1 cellular context compared by ENCODE assay signal in the genomic region with DNA sequence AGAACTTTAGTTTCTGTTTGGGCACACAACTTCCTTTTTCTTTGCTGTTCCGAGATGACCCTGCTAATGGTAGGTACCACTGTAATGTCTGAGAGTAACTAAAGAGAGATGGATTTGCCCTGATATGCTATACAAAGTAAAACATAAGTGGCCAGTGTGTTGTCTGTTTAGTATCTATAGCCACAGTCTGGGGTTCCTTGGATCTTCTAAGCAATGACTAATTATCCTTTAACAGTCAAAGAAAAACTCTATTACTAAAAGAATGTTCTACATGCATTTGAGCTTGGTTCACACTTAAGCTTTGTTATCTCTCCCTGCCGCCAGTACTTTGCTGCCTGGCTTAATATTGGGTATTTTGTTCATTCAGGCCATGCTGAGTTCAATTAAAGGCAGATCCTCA.
TF ChIP-seq lines count a peak whose summit lies in the region.

No MANE protein-coding gene starts in this region.

TF ChIP-seq in SK-N-SH treated with all-trans-retinoic acid at 6 μM for 48 hours, 23 proteins besides CTCF, POLR2A, EP300 and RAD21 (continued from another document):
- TF ChIP-seq, protein P1, sequence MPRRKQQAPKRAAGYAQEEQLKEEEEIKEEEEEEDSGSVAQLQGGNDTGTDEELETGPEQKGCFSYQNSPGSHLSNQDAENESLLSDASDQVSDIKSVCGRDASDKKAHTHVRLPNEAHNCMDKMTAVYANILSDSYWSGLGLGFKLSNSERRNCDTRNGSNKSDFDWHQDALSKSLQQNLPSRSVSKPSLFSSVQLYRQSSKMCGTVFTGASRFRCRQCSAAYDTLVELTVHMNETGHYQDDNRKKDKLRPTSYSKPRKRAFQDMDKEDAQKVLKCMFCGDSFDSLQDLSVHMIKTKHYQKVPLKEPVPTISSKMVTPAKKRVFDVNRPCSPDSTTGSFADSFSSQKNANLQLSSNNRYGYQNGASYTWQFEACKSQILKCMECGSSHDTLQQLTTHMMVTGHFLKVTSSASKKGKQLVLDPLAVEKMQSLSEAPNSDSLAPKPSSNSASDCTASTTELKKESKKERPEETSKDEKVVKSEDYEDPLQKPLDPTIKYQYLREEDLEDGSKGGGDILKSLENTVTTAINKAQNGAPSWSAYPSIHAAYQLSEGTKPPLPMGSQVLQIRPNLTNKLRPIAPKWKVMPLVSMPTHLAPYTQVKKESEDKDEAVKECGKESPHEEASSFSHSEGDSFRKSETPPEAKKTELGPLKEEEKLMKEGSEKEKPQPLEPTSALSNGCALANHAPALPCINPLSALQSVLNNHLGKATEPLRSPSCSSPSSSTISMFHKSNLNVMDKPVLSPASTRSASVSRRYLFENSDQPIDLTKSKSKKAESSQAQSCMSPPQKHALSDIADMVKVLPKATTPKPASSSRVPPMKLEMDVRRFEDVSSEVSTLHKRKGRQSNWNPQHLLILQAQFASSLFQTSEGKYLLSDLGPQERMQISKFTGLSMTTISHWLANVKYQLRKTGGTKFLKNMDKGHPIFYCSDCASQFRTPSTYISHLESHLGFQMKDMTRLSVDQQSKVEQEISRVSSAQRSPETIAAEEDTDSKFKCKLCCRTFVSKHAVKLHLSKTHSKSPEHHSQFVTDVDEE (CRISPR knock-in tag; IDR thresholded peaks at IDR 0.05), result no peak
